ENCODE assay signal across 8 cellular contexts in genomic region chr6:127516676-127517273, GRCh38. TPM values are rescaled to one million over a fixed set of nuclear protein-coding genes. Genes with fewer than 3 reads are reported as not detected.
DNase-seq lines count a peak whose midpoint lies in the region; ATAC-seq and TF ChIP-seq lines count a peak whose summit lies in the region.

No MANE protein-coding gene starts in this region.

- peak; percentile 19 to 69 (median 53) for DNase-seq in CD4-positive, CD25-positive, alpha-beta regulatory T cell
- DNase-seq in GM19238 (ENCODE audit: insufficient read length, low spot score), result peak; percentile 35
- DNase-seq in NCI-H226, result peak; percentile 42
- peak; percentile 63 for DNase-seq in activated CD8-positive, alpha-beta T cell treated with anti-CD3 and anti-CD28 coated beads, Interleukin-2, amount 10 ng/mL, durations not matched to agents 7 days and 5 days
- DNase-seq in epithelial cell of proximal tubule (ENCODE audit: low read depth), result no peak
- peak; percentile 70 for DNase-seq in testis

- H3K4me1 ChIP-seq in CD4-positive, CD25-positive, alpha-beta regulatory T cell (ENCODE audit: control insufficient read depth, insufficient read depth, low read length, poor library complexity, severe bottlenecking), result peaks cover 43% of the 10 kb centered on the region
- peaks cover 11% of the 10 kb centered on the region for H3K4me1 ChIP-seq in muscle layer of colon (ENCODE audit: insufficient read depth, low read length)
- peaks cover 9% of the 10 kb centered on the region for H3K4me1 ChIP-seq in testis

- POLR2A ChIA-PET in activated CD8-positive, alpha-beta T cell treated with anti-CD3 and anti-CD28 coated beads, Interleukin-2, amount 10 ng/mL, durations not matched to agents 7 days and 5 days (lab: Charles Lee), result interaction anchor here (0.6 to 3.1 kb wide), 8 partner anchors 28 to 250 kb away, joined by 3 to 22 read pairs (median 5); partner anchors contain the start of gene RNF146

- intact Hi-C loops in testis (cut with DNase I; ENCODE audit: low total_unique reads), result no loop called here

- H3K9me3 Mint-ChIP-seq in CD4-positive, CD25-positive, alpha-beta regulatory T cell, result peaks cover 0 to 4% (median 0%) of the 10 kb centered on the region in 7 donors
- H3K9me3 Mint-ChIP-seq in activated CD8-positive, alpha-beta T cell treated with anti-CD3 and anti-CD28 coated beads, Interleukin-2, amount 10 ng/mL, durations not matched to agents 7 days and 5 days (ENCODE audit: insufficient read depth), result no peaks in the 10 kb centered on the region

- no peaks in the 10 kb centered on the region for H3K36me3 ChIP-seq in CD4-positive, CD25-positive, alpha-beta regulatory T cell (ENCODE audit: control insufficient read depth, insufficient read depth, low read length)
- H3K36me3 ChIP-seq in muscle layer of colon (ENCODE audit: insufficient read depth, low read length) (no peaks in the 10 kb centered on the region), testis (ENCODE audit: low read depth, missing control alignments) (no peaks in the 10 kb centered on the region)

- H3K27ac Mint-ChIP-seq in CD4-positive, CD25-positive, alpha-beta regulatory T cell, result peak overlapping the region in 2 of 3 donors; percentile 12 to 31
- H3K27ac Mint-ChIP-seq in activated CD8-positive, alpha-beta T cell treated with anti-CD3 and anti-CD28 coated beads, Interleukin-2, amount 10 ng/mL, durations not matched to agents 7 days and 5 days, result peak overlapping the region; percentile 63

- H3K9me3 ChIP-seq in CD4-positive, CD25-positive, alpha-beta regulatory T cell (ENCODE audit: control insufficient read depth in 2 of 2, low read length in 2 of 2), result no peaks in the 10 kb centered on the region
- H3K9me3 ChIP-seq in muscle layer of colon (ENCODE audit: low read length) (no peaks in the 10 kb centered on the region), testis (no peaks in the 10 kb centered on the region)

- peaks cover 29% of the 10 kb centered on the region for H3K27me3 Mint-ChIP-seq in CD4-positive, CD25-positive, alpha-beta regulatory T cell
- peaks cover 38% of the 10 kb centered on the region for H3K27me3 Mint-ChIP-seq in activated CD8-positive, alpha-beta T cell treated with anti-CD3 and anti-CD28 coated beads, Interleukin-2, amount 10 ng/mL, durations not matched to agents 7 days and 5 days (ENCODE audit: low read depth)

- peaks cover 29% of the 10 kb centered on the region for H3K27me3 ChIP-seq in CD4-positive, CD25-positive, alpha-beta regulatory T cell (ENCODE audit: control insufficient read depth, insufficient read depth, low read length)
- H3K27me3 ChIP-seq in muscle layer of colon (ENCODE audit: control insufficient read depth in 1 of 2, insufficient read depth in 2 of 2, low read length in 2 of 2) (peaks cover 10 to 47% of the 10 kb centered on the region in 2 donors), testis (no peaks in the 10 kb centered on the region)

- TF ChIP-seq CTCF in epithelial cell of proximal tubule (conservative IDR thresholded peaks at IDR 0.05; ENCODE audit: low read depth, low read length) (peak; percentile 86), testis (IDR thresholded peaks at IDR 0.05) (peak in 2 of 3 experiments; percentile 47 to 72)

- peak; percentile 39 to 43 for ATAC-seq in CD4-positive, CD25-positive, alpha-beta regulatory T cell (ENCODE audit: low read depth in 2 of 2)
- ATAC-seq in HG03280 (IDR thresholded peaks at IDR 0.05; ENCODE audit: unreplicated experiment), result peak; percentile 63
- ATAC-seq in activated CD8-positive, alpha-beta T cell treated with anti-CD3 and anti-CD28 coated beads, Interleukin-2, amount 10 ng/mL, durations not matched to agents 7 days and 5 days, result peak; percentile 51

- WGBS in testis, 2 donors, result 6 to 12% methylated on average over 6 of the region's 6 CpGs

- peak overlapping the region; percentile 90 for H3K4me3 ChIP-seq in CD4-positive, CD25-positive, alpha-beta regulatory T cell (ENCODE audit: low read depth, low read length)
- peak overlapping the region; percentile 77 for H3K4me3 ChIP-seq in epithelial cell of proximal tubule (ENCODE audit: low read depth, low read length)
- peak overlapping the region; percentile 60 to 67 for H3K4me3 ChIP-seq in muscle layer of colon (ENCODE audit: low read depth in 1 of 2, low read length in 2 of 2)
- H3K4me3 ChIP-seq in testis, result peak overlapping the region in 1 of 2 donors; percentile 84

- peaks cover 11 to 57% (median 31%) of the 10 kb centered on the region in 4 donors for H3K4me1 Mint-ChIP-seq in CD4-positive, CD25-positive, alpha-beta regulatory T cell
- peaks cover 44% of the 10 kb centered on the region for H3K4me1 Mint-ChIP-seq in activated CD8-positive, alpha-beta T cell treated with anti-CD3 and anti-CD28 coated beads, Interleukin-2, amount 10 ng/mL, durations not matched to agents 7 days and 5 days (ENCODE audit: low read depth)

- H3K9ac ChIP-seq in muscle layer of colon (ENCODE audit: low read length), result no peak overlapping the region

- no peaks in the 10 kb centered on the region for H3K36me3 Mint-ChIP-seq in CD4-positive, CD25-positive, alpha-beta regulatory T cell
- H3K36me3 Mint-ChIP-seq in activated CD8-positive, alpha-beta T cell treated with anti-CD3 and anti-CD28 coated beads, Interleukin-2, amount 10 ng/mL, durations not matched to agents 7 days and 5 days (ENCODE audit: low read depth), result peaks cover 6% of the 10 kb centered on the region

- CTCF ChIA-PET in activated CD8-positive, alpha-beta T cell treated with anti-CD3 and anti-CD28 coated beads, Interleukin-2, amount 10 ng/mL, durations not matched to agents 7 days and 5 days (lab: Charles Lee), result interaction anchor here (0.7 to 9.4 kb wide), 37 partner anchors 9 to 1003 kb away, joined by 3 to 203 read pairs (median 7); partner anchors contain the start of genes ECHDC1, KIAA0408 and RNF146

- H3K27ac ChIP-seq in CD4-positive, CD25-positive, alpha-beta regulatory T cell (ENCODE audit: insufficient read depth, low read length, poor library complexity, severe bottlenecking), result peak overlapping the region; percentile 68
- H3K27ac ChIP-seq in muscle layer of colon (ENCODE audit: low read depth, low read length), result no peak overlapping the region
- no peak overlapping the region for H3K27ac ChIP-seq in testis

- no peak for TF ChIP-seq POLR2A in testis (IDR thresholded peaks at IDR 0.05)

- H3K4me3 Mint-ChIP-seq in CD4-positive, CD25-positive, alpha-beta regulatory T cell, result peak overlapping the region; percentile 89 to 98 (median 92)
- H3K4me3 Mint-ChIP-seq in activated CD8-positive, alpha-beta T cell treated with anti-CD3 and anti-CD28 coated beads, Interleukin-2, amount 10 ng/mL, durations not matched to agents 7 days and 5 days, result peak overlapping the region; percentile 85

RNA-seq across cellular contexts. Expression of gene KIAA0408, which starts 57.6 kb away (rescaled TPM):
- 5.8 TPM for total RNA-seq in CD4-positive, CD25-positive, alpha-beta regulatory T cell
- polyA plus RNA-seq in CD4-positive, CD25-positive, alpha-beta regulatory T cell, result under 1 TPM in 3 of 4 donors, not detected in 1; 0.24 to 0.68 (median 0.66) TPM
- total RNA-seq in activated CD8-positive, alpha-beta T cell treated with anti-CD3 and anti-CD28 coated beads, Interleukin-2, amount 10 ng/mL, durations not matched to agents 7 days and 5 days, result 1 to 10 TPM; 2.6 to 3.1 TPM
- total RNA-seq in epithelial cell of proximal tubule, result 2.0 and 3.1 TPM in 2 replicates
- 1 to 10 TPM; 3.3 to 4.1 TPM for total RNA-seq in testis
- 11.2 TPM for polyA plus RNA-seq in testis (ENCODE audit: insufficient read depth, low read depth, low replicate concordance)
